12 cellular contexts compared by ENCODE assay signal in genomic region chr2:191582355-191582754, GRCh38.
A peak's percentile ranks its signal among the peaks of the same experiment; 100 is the strongest.
DNase-seq lines count a peak whose midpoint lies in the region; ATAC-seq, FAIRE-seq and TF ChIP-seq lines count a peak whose summit lies in the region.
"Had no signal": no experiment of that assay in that cellular context is flagged by ENCODE, and none has a peak within 500 bp of the region (broad histone marks: within the 10 kb centered on the region; RNA-seq: fewer than 3 reads in every experiment).

No MANE protein-coding gene starts in this region.

- no peak overlapping the region for H3K4me3 ChIP-seq in fibroblast of villous mesenchyme (ENCODE audit: low read depth, low read length)
- H3K4me3 ChIP-seq in subcutaneous abdominal adipose tissue (ENCODE audit: low read depth in 1 of 5, low read length in 5 of 5), result no peak overlapping the region
- H3K4me3 ChIP-seq in OCI-LY7 (ENCODE audit: low read depth, low read length, poor library complexity, severe bottlenecking), result no peak overlapping the region

- H3K27ac ChIP-seq in subcutaneous abdominal adipose tissue (ENCODE audit: low read depth, low read length) (peak overlapping the region; percentile 48), OCI-LY7 (ENCODE audit: low read depth, low read length, poor library complexity, severe bottlenecking) (no peak overlapping the region)

- CTCF ChIA-PET in OCI-LY7 (lab: Charles Lee; ENCODE audit: unreplicated experiment), result no interaction called here

- ATAC-seq in SK-N-SH treated with all-trans-retinoic acid at 6 μM for 48 hours (peak; percentile 82), HG02970 (IDR thresholded peaks at IDR 0.05; ENCODE audit: low FRiP score, unreplicated experiment) (no peak)

- H3K27ac Mint-ChIP-seq in endothelial cell (ENCODE audit: unreplicated experiment), result no peak overlapping the region
- H3K27ac Mint-ChIP-seq: nephron progenitor cell had no signal

- TF ChIP-seq POLR2A in H54 (IDR thresholded peaks at IDR 0.05; ENCODE audit: low read depth, low read length), result no peak

- H3K27me3 Mint-ChIP-seq in endothelial cell (ENCODE audit: unreplicated experiment), result peaks cover 1% of the 10 kb centered on the region

- no peak overlapping the region for H3K4me3 Mint-ChIP-seq in endothelial cell (ENCODE audit: unreplicated experiment)
- H3K4me3 Mint-ChIP-seq: nephron progenitor cell had no signal

- intact Hi-C loops in OCI-LY7 (cut with micrococcal nuclease; ENCODE audit: unreplicated experiment), result no loop called here

- H3K27me3 ChIP-seq in subcutaneous abdominal adipose tissue (ENCODE audit: control insufficient read depth in 5 of 5, insufficient read depth in 4 of 5, low read length in 5 of 5), result no peaks in the 10 kb centered on the region

- H2AFZ ChIP-seq in OCI-LY7 (ENCODE audit: low read length), result no peak overlapping the region

- peak; percentile 15 for DNase-seq in H54 (ENCODE audit: insufficient read length, low spot score)
- DNase-seq in fibroblast of villous mesenchyme (ENCODE audit: low read depth), result peak; percentile 67
- DNase-seq in OCI-LY7 (ENCODE audit: low spot score), result no peak
- no peak for DNase-seq in endothelial cell (ENCODE audit: low spot score)
- DNase-seq: DMS79; NCI-H146; nephron progenitor cell; NK-92 treated with Interleukin-12 subunit alpha and Interleukin-12 subunit beta, amount 100 ng/mL, for 24 hours had no signal

- BruUV-seq in OCI-LY7 (replicated peaks; lab: Mats Ljungman, UMichigan), result no TSS peak

- H3K4me2 ChIP-seq in OCI-LY7 (ENCODE audit: low read length), result no peak overlapping the region

- H3K36me3 ChIP-seq in subcutaneous abdominal adipose tissue (ENCODE audit: control insufficient read depth in 5 of 5, insufficient read depth in 5 of 5, low read length in 5 of 5) (no peaks in the 10 kb centered on the region), OCI-LY7 (ENCODE audit: insufficient read depth, low read length) (no peaks in the 10 kb centered on the region)

- peak; percentile 99 for FAIRE-seq in H54 (lab: Jason Lieb, UNC)
- FAIRE-seq: islet of Langerhans had no signal

- POLR2A ChIA-PET in OCI-LY7 (lab: Charles Lee), result no interaction called here

- H3K9me3 ChIP-seq in subcutaneous abdominal adipose tissue (ENCODE audit: control insufficient read depth in 5 of 5, low read length in 5 of 5) (no peaks in the 10 kb centered on the region), OCI-LY7 (ENCODE audit: low read length) (no peaks in the 10 kb centered on the region)

- H3K4me1 ChIP-seq in subcutaneous abdominal adipose tissue (ENCODE audit: control insufficient read depth in 5 of 5, insufficient read depth in 5 of 5, low read length in 5 of 5) (peaks cover 2 to 9% (median 6%) of the 10 kb centered on the region in 5 donors), OCI-LY7 (ENCODE audit: insufficient read depth, low read length, poor library complexity, severe bottlenecking) (no peaks in the 10 kb centered on the region)

- no peaks in the 10 kb centered on the region for H3K9me2 ChIP-seq in OCI-LY7 (ENCODE audit: insufficient read depth, low read length)

- H3K36me3 Mint-ChIP-seq in endothelial cell (ENCODE audit: low read depth, unreplicated experiment), result no peaks in the 10 kb centered on the region

- no peaks in the 10 kb centered on the region for H3K4me1 Mint-ChIP-seq in endothelial cell (ENCODE audit: unreplicated experiment)
- H3K4me1 Mint-ChIP-seq: nephron progenitor cell had no signal

- TF ChIP-seq CTCF in fibroblast of villous mesenchyme (IDR thresholded peaks at IDR 0.05; ENCODE audit: insufficient read depth, low read depth, low read length), result no peak
- TF ChIP-seq CTCF in OCI-LY7 (conservative IDR thresholded peaks at IDR 0.05; ENCODE audit: low read length), result no peak
- no peak for TF ChIP-seq CTCF in endothelial cell (IDR thresholded peaks at IDR 0.05; ENCODE audit: unreplicated experiment)

- H3K9ac ChIP-seq in subcutaneous abdominal adipose tissue (ENCODE audit: low read length in 5 of 5), result no peak overlapping the region

- H4K20me1 ChIP-seq in OCI-LY7 (ENCODE audit: insufficient read depth, low read length), result no peaks in the 10 kb centered on the region

- H3K9me3 Mint-ChIP-seq in endothelial cell (ENCODE audit: unreplicated experiment), result no peaks in the 10 kb centered on the region
- H3K9me3 Mint-ChIP-seq: nephron progenitor cell had no signal

- H3K79me2 ChIP-seq in OCI-LY7 (ENCODE audit: insufficient read depth, low read depth, low read length), result no peaks in the 10 kb centered on the region

TF ChIP-seq in SK-N-SH treated with all-trans-retinoic acid at 6 μM for 48 hours, 23 proteins besides CTCF, POLR2A, EP300 and RAD21:
- TF ChIP-seq ISL1 (CRISPR knock-in tag; IDR thresholded peaks at IDR 0.05), result peak; percentile 42
- TF ChIP-seq ZNF8 (CRISPR knock-in tag; IDR thresholded peaks at IDR 0.05), result no peak
- TF ChIP-seq PPARA (CRISPR knock-in tag; IDR thresholded peaks at IDR 0.05; ENCODE audit: borderline replicate concordance), result no peak
- no peak for TF ChIP-seq CSRNP3 (CRISPR knock-in tag; IDR thresholded peaks at IDR 0.05)

Comparison
In these comparisons a context has a peak if more than half of its experiments do, and no peak if none do; other contexts are left out.
1. DNase-seq: peak in H54 (single experiment) and fibroblast of villous mesenchyme (single experiment); none in OCI-LY7 (single experiment) and endothelial cell (single experiment).